Comparison of ENCODE assay signal across 8 cellular contexts in the genomic region with DNA sequence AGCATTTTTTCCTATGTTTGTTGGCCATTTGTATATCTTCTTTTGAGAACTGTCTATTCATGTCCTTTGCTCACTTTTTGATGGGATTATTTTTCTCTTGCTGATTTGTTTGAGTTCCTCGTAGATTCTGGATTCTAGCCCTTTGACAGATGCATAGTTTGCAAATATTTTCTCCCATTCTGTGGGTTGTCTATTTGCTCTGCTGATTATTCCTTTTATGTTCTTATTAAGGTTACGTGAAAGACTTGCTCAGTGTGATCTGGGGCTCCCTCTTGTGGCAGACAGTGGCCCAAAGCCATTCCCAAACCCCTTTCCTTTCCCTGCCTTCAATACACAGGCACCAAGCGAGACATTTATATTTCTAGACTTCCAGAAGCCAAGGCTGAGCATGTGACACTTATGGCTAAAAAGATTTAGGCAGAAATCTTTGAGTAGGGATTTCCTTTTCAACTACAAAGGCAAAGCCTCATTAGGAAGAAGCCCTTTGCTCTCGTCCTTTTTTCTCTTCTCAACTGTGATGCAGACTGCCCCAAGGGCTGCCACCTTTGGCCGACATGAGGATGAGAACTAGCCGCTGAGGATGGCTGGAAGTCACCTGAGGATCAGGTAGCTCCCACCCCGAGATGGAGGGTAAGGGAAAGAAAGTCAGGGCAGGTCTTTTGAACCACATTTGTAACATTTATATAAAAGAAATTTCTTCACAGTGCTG. TPM values are rescaled to one million over a fixed set of nuclear protein-coding genes. Genes with fewer than 3 reads are reported as not detected.
DNase-seq lines count a peak whose midpoint lies in the region; ATAC-seq, FAIRE-seq and TF ChIP-seq lines count a peak whose summit lies in the region.

No MANE protein-coding gene starts in this region.

- POLR2A ChIA-PET in A549 (lab: Yijun Ruan, JAX): no interaction called here

- no peak for TF ChIP-seq EP300 in A549 (IDR thresholded peaks at IDR 0.05)

- peaks cover 19% of the 10 kb centered on the region for H3K4me1 Mint-ChIP-seq in endothelial cell (ENCODE audit: unreplicated experiment)

- H3K36me3 ChIP-seq in mucosa of descending colon (ENCODE audit: low read depth): no peaks in the 10 kb centered on the region

- no peaks in the 10 kb centered on the region for H3K36me3 Mint-ChIP-seq in endothelial cell (ENCODE audit: low read depth, unreplicated experiment)

- H3K4me2 ChIP-seq in A549: no peak overlapping the region

- H3K9me3 Mint-ChIP-seq in endothelial cell (ENCODE audit: unreplicated experiment): no peaks in the 10 kb centered on the region

- H3K9me3 ChIP-seq in A549 (no peaks in the 10 kb centered on the region), mucosa of descending colon (no peaks in the 10 kb centered on the region)

- H3K27me3 Mint-ChIP-seq in endothelial cell (ENCODE audit: unreplicated experiment): peaks cover 4% of the 10 kb centered on the region

- H3K4me3 Mint-ChIP-seq in endothelial cell (ENCODE audit: unreplicated experiment): no peak overlapping the region

- ATAC-seq in A549 (peak; percentile 86 to 95; a peak in 5 of 6 replicates), mucosa of descending colon (peak; percentile 72), GM21423 (IDR thresholded peaks at IDR 0.05; ENCODE audit: unreplicated experiment) (no peak)
- ATAC-seq in stimulated activated naive CD8-positive, alpha-beta T cell treated with anti-CD3 and anti-CD28 coated beads, Interleukin-15, Interleukin-2, amounts not matched to agents 100 U/mL and 50 U/mL, for 24 hours: no peak

- H3K4me3 ChIP-seq in A549: no peak overlapping the region
- no peak overlapping the region for H3K4me3 ChIP-seq in mucosa of descending colon

- TF ChIP-seq CTCF in A549 (IDR thresholded peaks at IDR 0.05) (peak; percentile 87), GM12872 (IDR thresholded peaks at IDR 0.05; ENCODE audit: insufficient read depth, low read depth, low read length) (peak; percentile 85), endothelial cell (IDR thresholded peaks at IDR 0.05; ENCODE audit: unreplicated experiment) (peak; percentile 65), mucosa of descending colon (IDR thresholded peaks at IDR 0.05) (peak; percentile 73)

- WGBS in A549 (ENCODE audit: missing lambda C conversion rate): 33% methylated on average over 7 of the region's 7 CpGs

- H3K27ac ChIP-seq in A549: no peak overlapping the region

- no peak for TF ChIP-seq POLR2A in A549 (IDR thresholded peaks at IDR 0.05; ENCODE audit: low read length)

- intact Hi-C loops in mucosa of descending colon (cut with DNase I, micrococcal nuclease): no loop called here

- no peak for FAIRE-seq in A549 (lab: Jason Lieb, UNC)

- peak; percentile 78 to 80 for TF ChIP-seq RAD21 in A549 (conservative IDR thresholded peaks at IDR 0.05 in 1 of 2, IDR thresholded peaks at IDR 0.05 in 1 of 2)

- DNase-seq in A549 (ENCODE audit: low read depth in 1 of 2, low spot score in 1 of 2) (peak; percentile 44 to 69), NCI-H460 (ENCODE audit: extremely low read depth, low read depth) (peak; percentile 53), endothelial cell (ENCODE audit: low spot score) (peak; percentile 77), mucosa of descending colon (peak in 2 of 3 donors; percentile 77 to 90)
- DNase-seq in activated CD8-positive, alpha-beta memory T cell treated with anti-CD3 and anti-CD28 coated beads for 1 hour (ENCODE audit: extremely low read depth in 1 of 2, low read depth in 1 of 2): peak; percentile 21 to 43
- DNase-seq in stimulated activated naive CD8-positive, alpha-beta T cell treated with anti-CD3 and anti-CD28 coated beads, Interleukin-15, Interleukin-2, amounts not matched to agents 100 U/mL and 50 U/mL, for 24 hours: peak; percentile 73

- no peak overlapping the region for H3K27ac Mint-ChIP-seq in endothelial cell (ENCODE audit: unreplicated experiment)

- no peaks in the 10 kb centered on the region for H3K4me1 ChIP-seq in A549
- no peaks in the 10 kb centered on the region for H3K4me1 ChIP-seq in mucosa of descending colon (ENCODE audit: low read depth)

- CTCF ChIA-PET in A549 (lab: Yijun Ruan, JAX): interaction anchor here (0.8 to 5.4 kb wide), 12 partner anchors 8 to 603 kb away, joined by 3 to 28 read pairs (median 6); no protein-coding TSS in a partner anchor

TF ChIP-seq in A549, 52 proteins besides CTCF, POLR2A, EP300 and RAD21:
- TF ChIP-seq SMC3 (IDR thresholded peaks at IDR 0.05): peak; percentile 87
- TF ChIP-seq, protein P1, sequence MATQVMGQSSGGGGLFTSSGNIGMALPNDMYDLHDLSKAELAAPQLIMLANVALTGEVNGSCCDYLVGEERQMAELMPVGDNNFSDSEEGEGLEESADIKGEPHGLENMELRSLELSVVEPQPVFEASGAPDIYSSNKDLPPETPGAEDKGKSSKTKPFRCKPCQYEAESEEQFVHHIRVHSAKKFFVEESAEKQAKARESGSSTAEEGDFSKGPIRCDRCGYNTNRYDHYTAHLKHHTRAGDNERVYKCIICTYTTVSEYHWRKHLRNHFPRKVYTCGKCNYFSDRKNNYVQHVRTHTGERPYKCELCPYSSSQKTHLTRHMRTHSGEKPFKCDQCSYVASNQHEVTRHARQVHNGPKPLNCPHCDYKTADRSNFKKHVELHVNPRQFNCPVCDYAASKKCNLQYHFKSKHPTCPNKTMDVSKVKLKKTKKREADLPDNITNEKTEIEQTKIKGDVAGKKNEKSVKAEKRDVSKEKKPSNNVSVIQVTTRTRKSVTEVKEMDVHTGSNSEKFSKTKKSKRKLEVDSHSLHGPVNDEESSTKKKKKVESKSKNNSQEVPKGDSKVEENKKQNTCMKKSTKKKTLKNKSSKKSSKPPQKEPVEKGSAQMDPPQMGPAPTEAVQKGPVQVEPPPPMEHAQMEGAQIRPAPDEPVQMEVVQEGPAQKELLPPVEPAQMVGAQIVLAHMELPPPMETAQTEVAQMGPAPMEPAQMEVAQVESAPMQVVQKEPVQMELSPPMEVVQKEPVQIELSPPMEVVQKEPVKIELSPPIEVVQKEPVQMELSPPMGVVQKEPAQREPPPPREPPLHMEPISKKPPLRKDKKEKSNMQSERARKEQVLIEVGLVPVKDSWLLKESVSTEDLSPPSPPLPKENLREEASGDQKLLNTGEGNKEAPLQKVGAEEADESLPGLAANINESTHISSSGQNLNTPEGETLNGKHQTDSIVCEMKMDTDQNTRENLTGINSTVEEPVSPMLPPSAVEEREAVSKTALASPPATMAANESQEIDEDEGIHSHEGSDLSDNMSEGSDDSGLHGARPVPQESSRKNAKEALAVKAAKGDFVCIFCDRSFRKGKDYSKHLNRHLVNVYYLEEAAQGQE (IDR thresholded peaks at IDR 0.05): no peak

RNA-seq across cellular contexts. Expression of a gene that starts 23.6 kb away (rescaled TPM):
- polyA plus RNA-seq in A549 (2011; rRNA removed): 0.16 and 0.17 TPM in 2 replicates
- polyA plus RNA-seq in A549 (2012; cell fraction: cytosol; rRNA removed): not detected in 2 replicates
- polyA plus RNA-seq in A549 (2012; cell fraction: nucleus; rRNA removed): not detected in 2 replicates
- polyA plus RNA-seq in A549 (2017; fragmentation: RNase III; extraction: RNeasy Plus Mini Kit Qiagen cat#74134 plus additional on column Dnase treatment): 0.09 to 0.25 TPM (median 0.20 TPM) in 3 replicates
- polyA minus RNA-seq in A549 (2011; rRNA and poly(A)+ RNA removed): not detected in 2 replicates
- total RNA-seq in NCI-H460 (2014; rRNA removed; shearing (Covaris generic)): 0.09 and 0.57 TPM in 2 replicates
- 1.5 TPM in 1 of 2 replicates, not detected in the other for polyA plus RNA-seq in NCI-H460 (2014; cell fraction: nucleus; rRNA removed)
- 1.7 TPM for total RNA-seq in endothelial cell (ENCODE audit: unreplicated experiment)
- 1 to 10 TPM; 1.6 to 4.2 (median 2.2) TPM for total RNA-seq in mucosa of descending colon

Comparison
In these comparisons a context has a peak if more than half of its experiments do, and no peak if none do; other contexts are left out.
1. ATAC-seq: peak in A549 (2 of 2) and mucosa of descending colon (single experiment); none in stimulated activated naive CD8-positive, alpha-beta T cell treated with anti-CD3 and anti-CD28 coated beads, Interleukin-15, Interleukin-2, amounts not matched to agents 100 U/mL and 50 U/mL, for 24 hours (single experiment) and GM21423 (single experiment).
2. DNase-seq: peak in every context shown above with its lines; median percentile 84 in mucosa of descending colon; 77 in endothelial cell; 73 in stimulated activated naive CD8-positive, alpha-beta T cell treated with anti-CD3 and anti-CD28 coated beads, Interleukin-15, Interleukin-2, amounts not matched to agents 100 U/mL and 50 U/mL, for 24 hours; 56 in A549; 53 in NCI-H460; 32 in activated CD8-positive, alpha-beta memory T cell treated with anti-CD3 and anti-CD28 coated beads for 1 hour.
3. Peak in every context shown above with its lines, with median percentiles within 50 percentile points of each other: CTCF ChIP-seq.